15 cellular contexts compared by ENCODE assay signal in genomic region chr7:8197994-8198698, GRCh38.
A peak's percentile ranks its signal among the peaks of the same experiment; 100 is the strongest.
DNase-seq lines count a peak whose midpoint lies in the region; ATAC-seq and TF ChIP-seq lines count a peak whose summit lies in the region.
"Had no signal": no experiment of that assay in that cellular context is flagged by ENCODE, and none has a peak within 500 bp of the region (broad histone marks: within the 10 kb centered on the region; RNA-seq: fewer than 3 reads in every experiment).

No MANE protein-coding gene starts in this region.

- intact Hi-C loops in CD8-positive, alpha-beta T cell (cut with DNase I, micrococcal nuclease) = no loop called here

- peak overlapping the region; percentile 5 for H3K27ac Mint-ChIP-seq in CD8-positive, alpha-beta T cell
- H3K27ac Mint-ChIP-seq in activated CD4-positive, alpha-beta memory T cell treated with anti-CD3 and anti-CD28 coated beads, Interleukin-2, amount 10 ng/mL, durations not matched to agents 7 days and 5 days = peak overlapping the region; percentile 68
- H3K27ac Mint-ChIP-seq: memory B cell had no signal

- peaks cover 0 to 5% (median 0%) of the 10 kb centered on the region in 11 experiments; a peak in 2 of 22 replicates for H3K9me3 ChIP-seq in BLaER1 treated with 17β-estradiol and CSF1 and Interleukin-3, amounts not matched to agents 10 nM and 100 nM (replicated peaks in 1 of 11)
- H3K9me3 ChIP-seq in CD8-positive, alpha-beta T cell (ENCODE audit: low read length) = no peaks in the 10 kb centered on the region
- no peaks in the 10 kb centered on the region for H3K9me3 ChIP-seq in gastroesophageal sphincter
- H3K9me3 ChIP-seq: HAP-1, heart left ventricle, transverse colon had no signal

- peak overlapping the region in 6 of 11 experiments; percentile 10 to 34 (median 27); a peak in 7 of 22 replicates for H3K4me2 ChIP-seq in BLaER1 treated with 17β-estradiol and CSF1 and Interleukin-3, amounts not matched to agents 10 nM and 100 nM

- H3K4me3 ChIP-seq in BLaER1 treated with 17β-estradiol and CSF1 and Interleukin-3, amounts not matched to agents 10 nM and 100 nM = no peak overlapping the region
- H3K4me3 ChIP-seq in CD8-positive, alpha-beta T cell (ENCODE audit: low read depth, low read length) = no peak overlapping the region
- no peak overlapping the region for H3K4me3 ChIP-seq in gastroesophageal sphincter
- H3K4me3 ChIP-seq: cardiac muscle cell, HAP-1, heart left ventricle, transverse colon had no signal

- peak; percentile 87 for ATAC-seq in CD8-positive, alpha-beta T cell
- ATAC-seq in gastroesophageal sphincter = no peak
- ATAC-seq: heart left ventricle had no signal

- no peak overlapping the region for H3K4me3 Mint-ChIP-seq in CD8-positive, alpha-beta T cell
- H3K4me3 Mint-ChIP-seq in activated CD4-positive, alpha-beta memory T cell treated with anti-CD3 and anti-CD28 coated beads, Interleukin-2, amount 10 ng/mL, durations not matched to agents 7 days and 5 days = peak overlapping the region; percentile 2
- H3K4me3 Mint-ChIP-seq: memory B cell had no signal

- H3K27ac ChIP-seq in BLaER1 treated with 17β-estradiol and CSF1 and Interleukin-3, amounts not matched to agents 10 nM and 100 nM = no peak overlapping the region
- H3K27ac ChIP-seq in CD8-positive, alpha-beta T cell (ENCODE audit: low read depth, low read length) = no peak overlapping the region
- no peak overlapping the region for H3K27ac ChIP-seq in gastroesophageal sphincter
- H3K27ac ChIP-seq: cardiac muscle cell, heart left ventricle, transverse colon had no signal

- no peak for TF ChIP-seq POLR2A in gastroesophageal sphincter (IDR thresholded peaks at IDR 0.05)

- POLR2A ChIA-PET in CD8-positive, alpha-beta T cell (lab: Charles Lee) = interaction anchor here (0.5 to 1.5 kb wide), 6 partner anchors 19 to 620 kb away, joined by 3 to 7 read pairs (median 5); partner anchors contain the start of gene GLCCI1
- POLR2A ChIA-PET in activated CD4-positive, alpha-beta memory T cell treated with anti-CD3 and anti-CD28 coated beads, Interleukin-2, amount 10 ng/mL, durations not matched to agents 7 days and 5 days (lab: Charles Lee) = interaction anchor here (1.0 to 2.1 kb wide), 5 partner anchors 12 to 1041 kb away, joined by 3 to 20 read pairs (median 5); partner anchors contain the start of gene UMAD1
- POLR2A ChIA-PET in HEK293T (lab: Yijun Ruan, JAX) = no interaction called here

- DNase-seq in CD8-positive, alpha-beta T cell = peak in 5 of 7 experiments; percentile 3 to 56 (median 32)
- DNase-seq in activated CD4-positive, alpha-beta memory T cell treated with anti-CD3 and anti-CD28 coated beads, Interleukin-2, amount 10 ng/mL, durations not matched to agents 7 days and 5 days = peak; percentile 67
- peak; percentile 59 for DNase-seq in myocyte (ENCODE audit: low read depth)
- DNase-seq in HEK293T (ENCODE audit: extremely low spot score) = no peak
- DNase-seq in SK-N-DZ (ENCODE audit: low spot score) = no peak
- DNase-seq: effector CD4-positive, alpha-beta T cell; heart left ventricle; Kasumi-1; Right ventricle myocardium superior; transverse colon had no signal

- H3K36me3 ChIP-seq in BLaER1 treated with 17β-estradiol and CSF1 and Interleukin-3, amounts not matched to agents 10 nM and 100 nM = 0 out of 22 replicates have a peak, but pooled peaks cover 0 to 4% (median 0%) of the 10 kb centered on the region in 11 experiments
- no peaks in the 10 kb centered on the region for H3K36me3 ChIP-seq in CD8-positive, alpha-beta T cell (ENCODE audit: insufficient read depth, low read length)
- no peaks in the 10 kb centered on the region for H3K36me3 ChIP-seq in gastroesophageal sphincter
- H3K36me3 ChIP-seq: cardiac muscle cell, HAP-1, transverse colon had no signal

- no peaks in the 10 kb centered on the region for H3K36me3 Mint-ChIP-seq in CD8-positive, alpha-beta T cell
- H3K36me3 Mint-ChIP-seq in activated CD4-positive, alpha-beta memory T cell treated with anti-CD3 and anti-CD28 coated beads, Interleukin-2, amount 10 ng/mL, durations not matched to agents 7 days and 5 days (ENCODE audit: low read depth) = peaks cover 3% of the 10 kb centered on the region
- H3K36me3 Mint-ChIP-seq: memory B cell had no signal

- TF ChIP-seq EP300 in gastroesophageal sphincter (IDR thresholded peaks at IDR 0.05) = no peak

- no peak overlapping the region for H3K9ac ChIP-seq in BLaER1 treated with 17β-estradiol and CSF1 and Interleukin-3, amounts not matched to agents 10 nM and 100 nM

- WGBS in gastroesophageal sphincter (ENCODE audit: low coverage in 1 of 2), 2 donors = 84 to 88% methylated on average over 4 to 5 of the region's 5 CpGs

- no peaks in the 10 kb centered on the region for H4K20me1 ChIP-seq in BLaER1 treated with 17β-estradiol and CSF1 and Interleukin-3, amounts not matched to agents 10 nM and 100 nM

- H3K4me1 Mint-ChIP-seq in CD8-positive, alpha-beta T cell (ENCODE audit: low read depth) = peaks cover 20% of the 10 kb centered on the region
- peaks cover 56% of the 10 kb centered on the region for H3K4me1 Mint-ChIP-seq in activated CD4-positive, alpha-beta memory T cell treated with anti-CD3 and anti-CD28 coated beads, Interleukin-2, amount 10 ng/mL, durations not matched to agents 7 days and 5 days
- H3K4me1 Mint-ChIP-seq: memory B cell had no signal

- CTCF ChIA-PET in CD8-positive, alpha-beta T cell (lab: Charles Lee) = interaction anchor here (0.9 to 1.5 kb wide), 3 partner anchors 19 to 517 kb away, joined by 3 to 7 read pairs (median 4); no protein-coding TSS in a partner anchor
- CTCF ChIA-PET in activated CD4-positive, alpha-beta memory T cell treated with anti-CD3 and anti-CD28 coated beads, Interleukin-2, amount 10 ng/mL, durations not matched to agents 7 days and 5 days (lab: Charles Lee) = interaction anchor here (1.2 to 1.3 kb wide), 2 partner anchors 72 to 228 kb away, joined by 4 to 6 read pairs; no protein-coding TSS in a partner anchor
- CTCF ChIA-PET in HEK293T (lab: Yijun Ruan, JAX) = no interaction called here

- peaks cover 2% of the 10 kb centered on the region for H3K27me3 Mint-ChIP-seq in CD8-positive, alpha-beta T cell (ENCODE audit: low read depth)
- H3K27me3 Mint-ChIP-seq in activated CD4-positive, alpha-beta memory T cell treated with anti-CD3 and anti-CD28 coated beads, Interleukin-2, amount 10 ng/mL, durations not matched to agents 7 days and 5 days = peaks cover 13% of the 10 kb centered on the region
- H3K27me3 Mint-ChIP-seq: memory B cell had no signal

- no peaks in the 10 kb centered on the region for H3K9me3 Mint-ChIP-seq in CD8-positive, alpha-beta T cell
- H3K9me3 Mint-ChIP-seq in activated CD4-positive, alpha-beta memory T cell treated with anti-CD3 and anti-CD28 coated beads, Interleukin-2, amount 10 ng/mL, durations not matched to agents 7 days and 5 days = no peaks in the 10 kb centered on the region
- H3K9me3 Mint-ChIP-seq: memory B cell had no signal

- peaks cover 0 to 8% (median 5%) of the 10 kb centered on the region in 10 experiments; a peak in 8 of 20 replicates for H3K4me1 ChIP-seq in BLaER1 treated with 17β-estradiol and CSF1 and Interleukin-3, amounts not matched to agents 10 nM and 100 nM
- peaks cover 15% of the 10 kb centered on the region for H3K4me1 ChIP-seq in CD8-positive, alpha-beta T cell (ENCODE audit: insufficient read depth, low read length)
- H3K4me1 ChIP-seq in gastroesophageal sphincter = no peaks in the 10 kb centered on the region
- H3K4me1 ChIP-seq: HAP-1, transverse colon had no signal

- no peak for TF ChIP-seq CTCF in CD8-positive, alpha-beta T cell (IDR thresholded peaks at IDR 0.05)
- TF ChIP-seq CTCF in gastroesophageal sphincter (IDR thresholded peaks at IDR 0.05) = no peak

- no peaks in the 10 kb centered on the region for H3K27me3 ChIP-seq in BLaER1 treated with 17β-estradiol and CSF1 and Interleukin-3, amounts not matched to agents 10 nM and 100 nM
- no peaks in the 10 kb centered on the region for H3K27me3 ChIP-seq in CD8-positive, alpha-beta T cell (ENCODE audit: insufficient read depth, low read length)
- no peaks in the 10 kb centered on the region for H3K27me3 ChIP-seq in gastroesophageal sphincter
- H3K27me3 ChIP-seq: cardiac muscle cell, heart left ventricle, transverse colon had no signal

TF ChIP-seq in HEK293T, 16 proteins besides CTCF, POLR2A, EP300 and RAD21:
- TF ChIP-seq TARDBP (IDR thresholded peaks at IDR 0.05) (no peak), ZNF384 (IDR thresholded peaks at IDR 0.05) (no peak), FOXA1 (IDR thresholded peaks at IDR 0.05) (no peak), CTBP1 (IDR thresholded peaks at IDR 0.05; ENCODE audit: borderline replicate concordance) (no peak), L3MBTL2 (conservative IDR thresholded peaks at IDR 0.05) (no peak), ARNT (IDR thresholded peaks at IDR 0.05) (no peak), NFRKB (IDR thresholded peaks at IDR 0.05) (no peak), HDGF (IDR thresholded peaks at IDR 0.05; ENCODE audit: borderline replicate concordance) (no peak), PKNOX1 (IDR thresholded peaks at IDR 0.05) (no peak), SP1 (IDR thresholded peaks at IDR 0.05) (no peak), ELF4 (IDR thresholded peaks at IDR 0.05) (no peak), FOXK2 (IDR thresholded peaks at IDR 0.05) (no peak), BHLHE40 (IDR thresholded peaks at IDR 0.05; ENCODE audit: borderline replicate concordance) (no peak), LEF1 (IDR thresholded peaks at IDR 0.05; ENCODE audit: borderline replicate concordance) (no peak), FOXM1 (IDR thresholded peaks at IDR 0.05; ENCODE audit: borderline replicate concordance) (no peak), SUZ12 (IDR thresholded peaks at IDR 0.05) (no peak)

Comparison
In these comparisons a context has a peak if more than half of its experiments do, and no peak if none do; other contexts are left out.
1. DNase-seq: peak in CD8-positive, alpha-beta T cell (5 of 7), activated CD4-positive, alpha-beta memory T cell treated with anti-CD3 and anti-CD28 coated beads, Interleukin-2, amount 10 ng/mL, durations not matched to agents 7 days and 5 days (single experiment) and myocyte (single experiment); none in HEK293T (single experiment) and SK-N-DZ (single experiment).